24 cellular contexts compared by ENCODE assay signal in the genomic region with DNA sequence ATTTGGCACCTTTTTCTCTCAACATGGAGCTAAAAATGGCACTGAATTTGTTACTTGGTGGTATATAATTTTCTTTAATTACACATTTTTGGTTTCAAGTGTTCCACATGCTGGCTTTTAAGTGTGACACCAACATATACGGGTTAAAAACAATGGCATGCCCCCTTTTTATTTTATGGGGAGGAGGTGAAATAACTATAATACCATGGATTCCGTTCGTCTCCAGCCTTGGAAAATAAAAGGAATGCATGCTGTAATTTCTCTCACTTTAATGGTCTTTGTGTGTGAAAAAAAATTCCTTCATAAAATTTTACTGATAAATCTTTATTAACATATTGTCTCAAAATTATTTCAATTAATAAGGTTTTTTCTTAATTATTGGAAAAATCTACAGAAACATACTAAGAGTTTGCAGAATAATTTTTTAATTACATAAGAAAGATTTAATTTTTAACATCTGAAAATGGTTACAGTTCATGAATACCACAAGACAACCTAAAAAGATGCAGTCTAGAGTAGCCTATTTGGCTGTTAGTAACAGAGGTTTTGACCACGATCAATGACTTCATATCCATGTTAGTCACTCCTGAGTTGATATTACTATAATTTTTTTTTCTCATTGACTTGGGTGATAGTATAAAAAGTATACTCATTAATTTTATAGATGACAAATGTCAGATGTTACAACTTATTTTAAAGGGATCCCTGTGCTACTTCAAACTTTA.
DNase-seq lines count a peak whose midpoint lies in the region; FAIRE-seq and TF ChIP-seq lines count a peak whose summit lies in the region.
"Had no signal": no experiment of that assay in that cellular context is flagged by ENCODE, and none has a peak within 500 bp of the region (broad histone marks: within the 10 kb centered on the region; RNA-seq: fewer than 3 reads in every experiment).

No MANE protein-coding gene starts in this region.

- intact Hi-C loops in left ventricle myocardium inferior (cut with micrococcal nuclease): no loop called here
- intact Hi-C loops in activated naive CD4-positive, alpha-beta T cell treated with anti-CD3 and anti-CD28 coated beads for 36 hours (cut with micrococcal nuclease): no loop called here

- no peak for DNase-seq in left ventricle myocardium inferior
- no peak for DNase-seq in right atrium auricular region (ENCODE audit: low spot score)
- peak; percentile 88 for DNase-seq in astrocyte (ENCODE audit: low read depth)
- DNase-seq in iris pigment epithelial cell (ENCODE audit: low read depth): peak; percentile 65
- DNase-seq in glutamatergic neuron: no peak
- DNase-seq in CD1c-positive myeloid dendritic cell (ENCODE audit: extremely low spot score): no peak
- no peak for DNase-seq in activated naive CD4-positive, alpha-beta T cell treated with anti-CD3 and anti-CD28 coated beads for 36 hours
- DNase-seq in KBM-7: no peak
- DNase-seq: activated CD4-positive, CD25-positive, alpha-beta regulatory T cell treated with anti-CD3 and anti-CD28 coated beads, Interleukin-2, amount 50 U/mL, for 72 hours; CD4-positive, alpha-beta memory T cell; immature natural killer cell; MV-4-11; NCI-H187; NCI-H446 treated with DMSO at 0.1 percent for 48 hours; small intestine; stimulated activated CD4-positive, alpha-beta T cell treated with anti-CD3 and anti-CD28 coated beads, Interleukin-4, amount 100 ng/mL, for 24 hours; stomach had no signal

- H3K27ac Mint-ChIP-seq in astrocyte (ENCODE audit: unreplicated experiment) (peak overlapping the region; percentile 100), glutamatergic neuron (ENCODE audit: unreplicated experiment) (no peak overlapping the region)
- H3K27ac Mint-ChIP-seq in activated naive CD4-positive, alpha-beta T cell treated with anti-CD3 and anti-CD28 coated beads for 36 hours: no peak overlapping the region
- H3K27ac Mint-ChIP-seq: CD4-positive, alpha-beta memory T cell; immature natural killer cell; natural killer cell treated with Interleukin-12 subunit alpha and Interleukin-12 subunit beta and Interleukin-15 and Interleukin-18, amount 100 ng/mL, for 72 hours had no signal

- no peak for TF ChIP-seq CTCF in left ventricle myocardium inferior (IDR thresholded peaks at IDR 0.05; ENCODE audit: borderline replicate concordance)
- no peak for TF ChIP-seq CTCF in right atrium auricular region (IDR thresholded peaks at IDR 0.05)
- no peak for TF ChIP-seq CTCF in astrocyte (IDR thresholded peaks at IDR 0.05; ENCODE audit: insufficient read depth, low read depth, low read length)
- no peak for TF ChIP-seq CTCF in glutamatergic neuron (IDR thresholded peaks at IDR 0.05; ENCODE audit: partially characterized antibody, unreplicated experiment)

- H2AFZ ChIP-seq in astrocyte (ENCODE audit: low read depth, low read length): no peak overlapping the region

- in situ Hi-C loops in KBM-7 (cut with MboI; ENCODE audit: low pct_unique_long_range_greater_than_20kb, low sequenced_read_pairs): no loop called here

- H3K27ac ChIP-seq in left ventricle myocardium inferior (replicated peaks) (peak overlapping the region; percentile 20), right atrium auricular region (peak overlapping the region in 1 of 2 donors; percentile 66), astrocyte (ENCODE audit: low read depth, low read length) (peak overlapping the region; percentile 99)
- H3K27ac ChIP-seq: A549, esophagus muscularis mucosa, stomach had no signal

- H3K79me2 ChIP-seq in astrocyte (ENCODE audit: insufficient read depth, low read length): no peaks in the 10 kb centered on the region

- H3K27me3 Mint-ChIP-seq in astrocyte (ENCODE audit: low read depth, unreplicated experiment): no peaks in the 10 kb centered on the region
- no peaks in the 10 kb centered on the region for H3K27me3 Mint-ChIP-seq in glutamatergic neuron (ENCODE audit: unreplicated experiment)
- no peaks in the 10 kb centered on the region for H3K27me3 Mint-ChIP-seq in activated naive CD4-positive, alpha-beta T cell treated with anti-CD3 and anti-CD28 coated beads for 36 hours (ENCODE audit: low read depth)
- H3K27me3 Mint-ChIP-seq: central memory CD8-positive, alpha-beta T cell; progenitor cell of endocrine pancreas had no signal

- peak overlapping the region; percentile 78 for H3K4me2 ChIP-seq in astrocyte (ENCODE audit: low read length)
- H3K4me2 ChIP-seq: A549 had no signal

- CTCF ChIA-PET in activated naive CD4-positive, alpha-beta T cell treated with anti-CD3 and anti-CD28 coated beads for 36 hours (lab: Charles Lee): no interaction called here

- peak; percentile 58 for FAIRE-seq in astrocyte (lab: Jason Lieb, UNC)
- FAIRE-seq: A549, small intestine had no signal

- H3K4me3 Mint-ChIP-seq in astrocyte (ENCODE audit: unreplicated experiment) (no peak overlapping the region), glutamatergic neuron (ENCODE audit: unreplicated experiment) (no peak overlapping the region)
- no peak overlapping the region for H3K4me3 Mint-ChIP-seq in activated naive CD4-positive, alpha-beta T cell treated with anti-CD3 and anti-CD28 coated beads for 36 hours
- H3K4me3 Mint-ChIP-seq: CD4-positive, alpha-beta memory T cell; central memory CD8-positive, alpha-beta T cell; immature natural killer cell; natural killer cell treated with Interleukin-12 subunit alpha and Interleukin-12 subunit beta and Interleukin-15 and Interleukin-18, amount 100 ng/mL, for 72 hours had no signal

- H3K4me3 ChIP-seq in left ventricle myocardium inferior (no peak overlapping the region), right atrium auricular region (no peak overlapping the region), astrocyte (ENCODE audit: insufficient read depth, low read depth, low read length) (peak overlapping the region; percentile 12)
- H3K4me3 ChIP-seq: A549, esophagus muscularis mucosa, heart right ventricle, lung, stomach had no signal

- peaks cover 25% of the 10 kb centered on the region for H3K9me3 ChIP-seq in left ventricle myocardium inferior (replicated peaks)
- H3K9me3 ChIP-seq in right atrium auricular region: peaks cover 7 to 16% of the 10 kb centered on the region in 2 donors
- peaks cover 5% of the 10 kb centered on the region for H3K9me3 ChIP-seq in astrocyte (ENCODE audit: insufficient read depth, low read depth, low read length)
- H3K9me3 ChIP-seq: A549 had no signal

- peaks cover 8% of the 10 kb centered on the region for H3K36me3 Mint-ChIP-seq in astrocyte (ENCODE audit: low read depth, unreplicated experiment)
- peaks cover 14% of the 10 kb centered on the region for H3K36me3 Mint-ChIP-seq in glutamatergic neuron (ENCODE audit: unreplicated experiment)
- no peaks in the 10 kb centered on the region for H3K36me3 Mint-ChIP-seq in activated naive CD4-positive, alpha-beta T cell treated with anti-CD3 and anti-CD28 coated beads for 36 hours (ENCODE audit: low read depth)
- H3K36me3 Mint-ChIP-seq: CD4-positive, alpha-beta memory T cell; immature natural killer cell; natural killer cell treated with Interleukin-12 subunit alpha and Interleukin-12 subunit beta and Interleukin-15 and Interleukin-18, amount 100 ng/mL, for 72 hours had no signal

- peaks cover 20% of the 10 kb centered on the region for H3K4me1 ChIP-seq in left ventricle myocardium inferior
- peaks cover 0 to 17% of the 10 kb centered on the region in 2 donors for H3K4me1 ChIP-seq in right atrium auricular region
- H3K4me1 ChIP-seq in astrocyte (ENCODE audit: insufficient read depth, low read length): peaks cover 24% of the 10 kb centered on the region
- H3K4me1 ChIP-seq: A549, stomach had no signal

- H3K27me3 ChIP-seq in left ventricle myocardium inferior (ENCODE audit: low read depth): no peaks in the 10 kb centered on the region
- no peaks in the 10 kb centered on the region for H3K27me3 ChIP-seq in right atrium auricular region
- no peaks in the 10 kb centered on the region for H3K27me3 ChIP-seq in astrocyte (ENCODE audit: insufficient read depth, low read length)
- H3K27me3 ChIP-seq: esophagus muscularis mucosa, heart right ventricle, stomach had no signal

- H3K9me3 Mint-ChIP-seq in astrocyte (ENCODE audit: unreplicated experiment) (peaks cover 3% of the 10 kb centered on the region), glutamatergic neuron (ENCODE audit: unreplicated experiment) (no peaks in the 10 kb centered on the region)
- peaks cover 5% of the 10 kb centered on the region for H3K9me3 Mint-ChIP-seq in activated naive CD4-positive, alpha-beta T cell treated with anti-CD3 and anti-CD28 coated beads for 36 hours

- H3K4me1 Mint-ChIP-seq in astrocyte (ENCODE audit: low read depth, unreplicated experiment) (peaks cover 23% of the 10 kb centered on the region), glutamatergic neuron (ENCODE audit: low read depth, unreplicated experiment) (peaks cover 4% of the 10 kb centered on the region)
- no peaks in the 10 kb centered on the region for H3K4me1 Mint-ChIP-seq in activated naive CD4-positive, alpha-beta T cell treated with anti-CD3 and anti-CD28 coated beads for 36 hours (ENCODE audit: low read depth)
- H3K4me1 Mint-ChIP-seq: CD4-positive, alpha-beta memory T cell; central memory CD8-positive, alpha-beta T cell; immature natural killer cell had no signal

- H4K20me1 ChIP-seq in astrocyte (ENCODE audit: insufficient read depth, low read length): no peaks in the 10 kb centered on the region

- H3K9ac ChIP-seq in astrocyte (ENCODE audit: low read length): peak overlapping the region; percentile 82

- no peaks in the 10 kb centered on the region for H3K36me3 ChIP-seq in left ventricle myocardium inferior
- no peaks in the 10 kb centered on the region for H3K36me3 ChIP-seq in right atrium auricular region
- H3K36me3 ChIP-seq in astrocyte (ENCODE audit: insufficient read depth, low read length): no peaks in the 10 kb centered on the region
- H3K36me3 ChIP-seq: esophagus muscularis mucosa, heart right ventricle, stomach had no signal

Comparison
In these comparisons a context has a peak if more than half of its experiments do, and no peak if none do; other contexts are left out.
1. DNase-seq: peak in astrocyte (single experiment) and iris pigment epithelial cell (single experiment); none in left ventricle myocardium inferior (single experiment), right atrium auricular region (single experiment), glutamatergic neuron (single experiment), CD1c-positive myeloid dendritic cell (single experiment), activated naive CD4-positive, alpha-beta T cell treated with anti-CD3 and anti-CD28 coated beads for 36 hours (single experiment) and KBM-7 (single experiment).